8 cellular contexts compared by ENCODE assay signal in genomic region chr10:13299437-13300287, GRCh38.
DNase-seq lines count a peak whose midpoint lies in the region; ATAC-seq lines count a peak whose summit lies in the region.

Gene PHYH, minus strand, starts transcription at chr10:13300064. Its CDS starts 22 bp downstream, at chr10:13300042.

- no peaks in the 10 kb centered on the region for H3K9me3 ChIP-seq in SK-N-MC (ENCODE audit: low read depth, low read length)

- H3K9ac ChIP-seq in SK-N-MC (ENCODE audit: insufficient read length): no peak within 1 kb of the TSS

- peak; percentile 47 for ATAC-seq in GM21576 (IDR thresholded peaks at IDR 0.05; ENCODE audit: unreplicated experiment)

- H3K27ac ChIP-seq in SK-N-MC (no peak within 1 kb of the TSS), substantia nigra (ENCODE audit: low read depth, low read length, poor library complexity, severe bottlenecking) (peak within 1 kb of the TSS; percentile 93)

- H3K4me3 ChIP-seq in SK-N-MC: peak within 1 kb of the TSS; percentile 57

- in situ Hi-C loops in KBM-7 (cut with MboI; ENCODE audit: low pct_unique_long_range_greater_than_20kb, low sequenced_read_pairs): no loop called here

- H3K36me3 ChIP-seq in SK-N-MC (ENCODE audit: insufficient read depth, low read length): no peaks in the 10 kb centered on the region

- DNase-seq in EH (ENCODE audit: low read depth) (peak; percentile 84), KBM-7 (peak; percentile 80), SK-N-MC (ENCODE audit: low read depth, low spot score) (no peak), germinal center (ENCODE audit: low spot score) (peak; percentile 82), nucleus accumbens (lab: John Stamatoyannopoulos, UW) (peak; percentile 9 to 93 (median 78)), substantia nigra (lab: John Stamatoyannopoulos, UW) (peak; percentile 58 to 96 (median 85))
- DNase-seq in activated naive CD4-positive, alpha-beta T cell treated with anti-CD3 and anti-CD28 coated beads, Interleukin-2, amount 50 U/mL, for 16 hours: peak; percentile 77
